ENCODE assay signal across 8 cellular contexts in genomic region chr1:143903899-143904621, GRCh38.
DNase-seq lines count a peak whose midpoint lies in the region; ATAC-seq and TF ChIP-seq lines count a peak whose summit lies in the region.
"Not testable (repeated sequence)": the region's sequence is repeated elsewhere in the genome, so short reads cannot be mapped to it uniquely, and the experiment has no call there.

No MANE protein-coding gene starts in this region.

- peak; percentile 6 for DNase-seq in GM04504 (ENCODE audit: low read depth)
- peak; percentile 34 to 45 for DNase-seq in SJSA1 (ENCODE audit: low read depth in 1 of 2, low spot score in 2 of 2)
- DNase-seq in astrocyte of the cerebellum (ENCODE audit: low read depth), result peak; percentile 2
- DNase-seq in iPS DF 6.9 (ENCODE audit: low read depth, low spot score), result not testable (repeated sequence)
- peak; percentile 26 to 48 (median 33) for DNase-seq in mucosa of descending colon

- peak overlapping the region; percentile 64 for H3K27ac ChIP-seq in 22Rv1
- H3K27ac ChIP-seq in SJSA1; iPS DF 6.9 (ENCODE audit: low read length); skeletal muscle tissue (ENCODE audit: low read depth, low read length): not testable (repeated sequence)

- intact Hi-C loops in mucosa of descending colon (cut with DNase I, micrococcal nuclease), result not testable (repeated sequence)

- in situ Hi-C loops in astrocyte of the cerebellum (cut with HindIII; ENCODE audit: low sequenced_read_pairs), result not testable (repeated sequence)

- WGBS in iPS DF 6.9 (ENCODE audit: insufficient coverage, insufficient read length), result no CpG with 5 or more reads among the region's 48 CpGs

- H3K27me3 ChIP-seq in SJSA1 (replicated peaks); iPS DF 6.9 (ENCODE audit: control insufficient read depth, insufficient read depth, low read length); skeletal muscle tissue (ENCODE audit: control insufficient read depth in 3 of 3, insufficient read depth in 3 of 3, low read length in 3 of 3): not testable (repeated sequence)

- H3K9ac ChIP-seq in skeletal muscle tissue (ENCODE audit: low read depth in 1 of 3, low read length in 3 of 3), result not testable (repeated sequence)

- not testable (repeated sequence) for H3K4me1 ChIP-seq in SJSA1 (replicated peaks); iPS DF 6.9 (ENCODE audit: control insufficient read depth, insufficient read depth, low read length); mucosa of descending colon (ENCODE audit: low read depth); skeletal muscle tissue (ENCODE audit: control insufficient read depth in 3 of 3, insufficient read depth in 3 of 3, low read length in 3 of 3)

- not testable (repeated sequence) for TF ChIP-seq CTCF in 22Rv1 (IDR thresholded peaks at IDR 0.05); astrocyte of the cerebellum (IDR thresholded peaks at IDR 0.05; ENCODE audit: low read depth, low read length, missing control alignments); mucosa of descending colon (IDR thresholded peaks at IDR 0.05)

- H3K4me3 ChIP-seq in SJSA1 (peak overlapping the region; percentile 32), astrocyte of the cerebellum (ENCODE audit: low read depth, low read length) (peak overlapping the region; percentile 42), iPS DF 6.9 (ENCODE audit: low read length) (0 out of 2 replicates have a peak overlapping the region, but pooled peaks have one; percentile 14), skeletal muscle tissue (ENCODE audit: low read length in 3 of 3) (peak overlapping the region; percentile 20 to 65 (median 52))
- not testable (repeated sequence) for H3K4me3 ChIP-seq in mucosa of descending colon

- H3K36me3 ChIP-seq in SJSA1; iPS DF 6.9 (ENCODE audit: control insufficient read depth, insufficient read depth, low read length); mucosa of descending colon (ENCODE audit: low read depth); skeletal muscle tissue (ENCODE audit: control insufficient read depth in 3 of 3, insufficient read depth in 3 of 3, low read length in 3 of 3): not testable (repeated sequence)

- H3K9me3 ChIP-seq in SJSA1 (replicated peaks); iPS DF 6.9 (ENCODE audit: control insufficient read depth, insufficient read depth, low read length); mucosa of descending colon; skeletal muscle tissue (ENCODE audit: control insufficient read depth in 3 of 3, low read length in 3 of 3): not testable (repeated sequence)

- ATAC-seq in esophagus mucosa, result peak; percentile 27
- ATAC-seq in mucosa of descending colon, result peak; percentile 46
